18 cellular contexts compared by ENCODE assay signal in genomic region chr1:31503581-31503980, GRCh38.
A peak's percentile ranks its signal among the peaks of the same experiment; 100 is the strongest.
DNase-seq lines count a peak whose midpoint lies in the region; TF ChIP-seq lines count a peak whose summit lies in the region.
"Had no signal": no experiment of that assay in that cellular context is flagged by ENCODE, and none has a peak within 500 bp of the region (broad histone marks: within the 10 kb centered on the region; RNA-seq: fewer than 3 reads in every experiment).

No MANE protein-coding gene starts in this region.

- H3K4me1 ChIP-seq in iPS-20b (ENCODE audit: insufficient read depth, low read length): peaks cover 12% of the 10 kb centered on the region; the same call in 1 of the 2 replicates
- H3K4me1 ChIP-seq in GM23248 (ENCODE audit: insufficient read depth): peaks cover 9% of the 10 kb centered on the region

- no peak overlapping the region for H3K4me2 ChIP-seq in GM23248 (ENCODE audit: unreplicated experiment)

- H3K9me3 Mint-ChIP-seq in glutamatergic neuron (ENCODE audit: unreplicated experiment): no peaks in the 10 kb centered on the region
- H3K9me3 Mint-ChIP-seq: CD8-positive, alpha-beta memory T cell; IgD-negative memory B cell had no signal

- peaks cover 8% of the 10 kb centered on the region for H3K4me1 Mint-ChIP-seq in glutamatergic neuron (ENCODE audit: low read depth, unreplicated experiment)

- no peak for TF ChIP-seq CTCF in glutamatergic neuron (IDR thresholded peaks at IDR 0.05; ENCODE audit: partially characterized antibody, unreplicated experiment)

- no peak overlapping the region for H3K4me3 Mint-ChIP-seq in glutamatergic neuron (ENCODE audit: unreplicated experiment)
- H3K4me3 Mint-ChIP-seq: CD8-positive, alpha-beta memory T cell had no signal

- no peaks in the 10 kb centered on the region for H3K36me3 ChIP-seq in iPS-20b (ENCODE audit: insufficient read depth, low read depth, low read length)
- no peaks in the 10 kb centered on the region for H3K36me3 ChIP-seq in GM23248 (ENCODE audit: low read depth)

- no peak overlapping the region for H3K27ac Mint-ChIP-seq in glutamatergic neuron (ENCODE audit: unreplicated experiment)
- H3K27ac Mint-ChIP-seq: CD8-positive, alpha-beta memory T cell had no signal

- no peaks in the 10 kb centered on the region for H3K36me3 Mint-ChIP-seq in glutamatergic neuron (ENCODE audit: unreplicated experiment)
- H3K36me3 Mint-ChIP-seq: CD8-positive, alpha-beta memory T cell; IgD-negative memory B cell had no signal

- no peak overlapping the region for H2AFZ ChIP-seq in GM23248

- peaks cover 4% of the 10 kb centered on the region for H3K27me3 Mint-ChIP-seq in glutamatergic neuron (ENCODE audit: unreplicated experiment)

- H3K9ac ChIP-seq in iPS-20b (ENCODE audit: low read depth, low read length) (no peak overlapping the region), GM23248 (no peak overlapping the region)

- H4K20me1 ChIP-seq in GM23248 (ENCODE audit: insufficient read depth): no peaks in the 10 kb centered on the region

- H3K27ac ChIP-seq in iPS-20b (ENCODE audit: low read length) (no peak overlapping the region), GM23248 (no peak overlapping the region)

- peak overlapping the region; percentile 40; the same call in 1 of the 2 replicates for H3K4me3 ChIP-seq in iPS-20b (ENCODE audit: low read length)
- H3K4me3 ChIP-seq in GM23248: no peak overlapping the region
- H3K4me3 ChIP-seq: GM12878 had no signal

- no peaks in the 10 kb centered on the region for H3F3A ChIP-seq in GM23248 (ENCODE audit: insufficient read depth)

- H3K79me2 ChIP-seq in GM23248 (ENCODE audit: insufficient read depth): no peaks in the 10 kb centered on the region

- 41 to 58% methylated on average over 5 of the region's 5 CpGs for WGBS in GM23248 (ENCODE audit: low coverage in 1 of 2, low lambda C conversion rate in 2 of 2, missing lambda C conversion rate in 2 of 2), 2 experiments

- no peaks in the 10 kb centered on the region for H3K27me3 ChIP-seq in iPS-20b (ENCODE audit: insufficient read depth, low read length)
- peaks cover 60% of the 10 kb centered on the region for H3K27me3 ChIP-seq in GM23248 (replicated peaks; ENCODE audit: insufficient read depth)

- H3K9me2 ChIP-seq in GM23248 (ENCODE audit: insufficient read depth): no peaks in the 10 kb centered on the region

- peak; percentile 43 for DNase-seq in activated CD8-positive, alpha-beta memory T cell treated with anti-CD3 and anti-CD28 coated beads for 24 hours
- DNase-seq in activated CD8-positive, alpha-beta memory T cell treated with anti-CD3 and anti-CD28 coated beads, Interleukin-2, amount 50 U/mL, for 4 hours: no peak
- DNase-seq in OCI-M1 (lab: John Stamatoyannopoulos, UW) (peak; percentile 20), NCI-H510A treated with DMSO at 0.1 percent for 48 hours (lab: John Stamatoyannopoulos, UW) (no peak), glutamatergic neuron (no peak), GM23248 (no peak), kidney glomerular epithelial cell (lab: John Stamatoyannopoulos, UW) (no peak)
- DNase-seq: CD8-positive, alpha-beta memory T cell; GDM1; GOT3; NCI-H1105; NCI-H1694; NCI-H2227 treated with DMSO at 0.1 percent for 48 hours; RPMI8226; SIG-M5 had no signal

- H3K9me3 ChIP-seq in iPS-20b (ENCODE audit: insufficient read depth, low read depth, low read length) (no peaks in the 10 kb centered on the region), GM23248 (ENCODE audit: low read depth) (no peaks in the 10 kb centered on the region)

- in situ Hi-C loops in GM23248 (cut with MboI): no loop called here

Comparison
In these comparisons a context has a peak if more than half of its experiments do, and no peak if none do; other contexts are left out.
1. DNase-seq: peak in activated CD8-positive, alpha-beta memory T cell treated with anti-CD3 and anti-CD28 coated beads for 24 hours (single experiment) and OCI-M1 (single experiment); none in activated CD8-positive, alpha-beta memory T cell treated with anti-CD3 and anti-CD28 coated beads, Interleukin-2, amount 50 U/mL, for 4 hours (single experiment), NCI-H510A treated with DMSO at 0.1 percent for 48 hours (single experiment), glutamatergic neuron (single experiment), GM23248 (single experiment) and kidney glomerular epithelial cell (single experiment).